Comparison of ENCODE assay signal across 17 cellular contexts in the genomic region with DNA sequence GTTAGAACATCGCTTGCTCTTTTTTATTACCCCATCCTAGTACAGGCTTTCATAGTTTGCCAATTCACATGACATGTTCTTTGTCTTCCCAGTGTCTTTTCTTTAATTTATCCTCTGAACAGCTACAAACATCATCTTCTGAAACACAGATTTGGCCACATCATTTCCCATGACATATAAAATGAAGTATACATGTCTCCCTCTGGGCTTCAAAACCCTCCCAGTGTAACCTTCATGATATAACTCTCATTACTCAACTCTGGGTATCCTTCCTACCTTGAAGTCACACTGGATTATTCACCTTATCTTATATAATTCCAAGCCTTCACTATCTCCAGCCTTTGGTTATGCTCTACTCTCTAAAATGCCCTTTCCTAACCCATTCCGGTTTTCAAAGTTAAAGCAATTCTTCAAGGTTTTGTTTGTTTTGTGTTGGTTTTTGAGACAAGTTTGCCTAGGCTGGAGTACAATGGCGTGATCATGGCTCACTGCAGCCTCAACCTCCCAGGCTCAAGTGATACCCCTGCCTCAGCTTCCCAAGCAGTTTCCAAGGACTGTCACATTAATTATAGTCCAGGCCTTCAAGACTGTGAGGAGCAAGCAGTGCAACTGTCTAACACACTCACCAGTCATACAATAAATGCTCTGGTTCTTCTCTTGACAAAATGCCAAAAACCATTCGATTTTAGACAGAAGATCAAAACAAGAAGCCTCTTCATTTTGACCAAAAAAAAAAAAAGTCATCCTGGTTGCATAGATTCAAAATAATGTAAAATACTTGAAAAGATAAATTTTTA. TPM values are rescaled to one million over a fixed set of nuclear protein-coding genes. Genes with fewer than 3 reads are reported as not detected.
DNase-seq lines count a peak whose midpoint lies in the region; ATAC-seq and TF ChIP-seq lines count a peak whose summit lies in the region.
"Had no signal": no experiment of that assay in that cellular context is flagged by ENCODE, and none has a peak within 500 bp of the region (broad histone marks: within the 10 kb centered on the region; RNA-seq: fewer than 3 reads in every experiment).

No MANE protein-coding gene starts in this region.

- no peak overlapping the region for H3K4me3 Mint-ChIP-seq in Calu3 (ENCODE audit: low read depth, unreplicated experiment)
- H3K4me3 Mint-ChIP-seq in stimulated activated memory B cell treated with anti-CD40 and anti-IgM and Interleukin-4, amounts not matched to agents 10 μg/mL and 1 μg/mL and 100 μg/mL, for 72 hours = no peak overlapping the region

- no peaks in the 10 kb centered on the region for H3K27me3 Mint-ChIP-seq in Calu3 (ENCODE audit: unreplicated experiment)
- H3K27me3 Mint-ChIP-seq in stimulated activated memory B cell treated with anti-CD40 and anti-IgM and Interleukin-4, amounts not matched to agents 10 μg/mL and 1 μg/mL and 100 μg/mL, for 72 hours = no peaks in the 10 kb centered on the region

- H3K27ac ChIP-seq in mesenchymal stem cell (ENCODE audit: low read length, poor library complexity, severe bottlenecking) = no peak overlapping the region
- H3K27ac ChIP-seq: BLaER1, left lung, SJSA1 had no signal

- H3K4me1 Mint-ChIP-seq in Calu3 (ENCODE audit: low read depth, unreplicated experiment) = no peaks in the 10 kb centered on the region
- H3K4me1 Mint-ChIP-seq in stimulated activated memory B cell treated with anti-CD40 and anti-IgM and Interleukin-4, amounts not matched to agents 10 μg/mL and 1 μg/mL and 100 μg/mL, for 72 hours = peaks cover 19% of the 10 kb centered on the region

- no peak overlapping the region for H2BK15ac ChIP-seq in mesenchymal stem cell (ENCODE audit: low read depth, poor library complexity, severe bottlenecking)

- no peak overlapping the region for H3K27ac Mint-ChIP-seq in Calu3 (ENCODE audit: unreplicated experiment)
- H3K27ac Mint-ChIP-seq in stimulated activated memory B cell treated with anti-CD40 and anti-IgM and Interleukin-4, amounts not matched to agents 10 μg/mL and 1 μg/mL and 100 μg/mL, for 72 hours = no peak overlapping the region

- intact Hi-C loops in Calu3 (cut with micrococcal nuclease; ENCODE audit: unreplicated experiment) = loop anchor here (2.0 kb wide), 1 partner anchor 75 kb away; no protein-coding TSS in a partner anchor

- no peaks in the 10 kb centered on the region for H3K9me3 Mint-ChIP-seq in Calu3 (ENCODE audit: low read depth, unreplicated experiment)
- H3K9me3 Mint-ChIP-seq in stimulated activated memory B cell treated with anti-CD40 and anti-IgM and Interleukin-4, amounts not matched to agents 10 μg/mL and 1 μg/mL and 100 μg/mL, for 72 hours = no peaks in the 10 kb centered on the region
- H3K9me3 Mint-ChIP-seq: naive thymus-derived CD8-positive, alpha-beta T cell had no signal

- H2BK12ac ChIP-seq in mesenchymal stem cell (ENCODE audit: low read length in 2 of 2) = no peak overlapping the region

- no peaks in the 10 kb centered on the region for H3K79me1 ChIP-seq in mesenchymal stem cell (replicated peaks; ENCODE audit: low read length, poor library complexity, severe bottlenecking)

- H3K23ac ChIP-seq in mesenchymal stem cell (ENCODE audit: low read length in 2 of 2) = no peak overlapping the region

- no peak overlapping the region for H2BK120ac ChIP-seq in mesenchymal stem cell (ENCODE audit: low read depth, low read length)

- H3K14ac ChIP-seq in mesenchymal stem cell (ENCODE audit: low read length in 2 of 2) = no peak overlapping the region

- H3K9ac ChIP-seq in mesenchymal stem cell (ENCODE audit: low read length) = no peak overlapping the region
- H3K9ac ChIP-seq: BLaER1 had no signal

- no peak overlapping the region for H2AK5ac ChIP-seq in mesenchymal stem cell (ENCODE audit: low read length, severe bottlenecking)

- H3K18ac ChIP-seq in mesenchymal stem cell (ENCODE audit: low read depth in 1 of 2, low read length in 2 of 2) = no peak overlapping the region

- no peaks in the 10 kb centered on the region for H3K9me3 ChIP-seq in mesenchymal stem cell (ENCODE audit: control insufficient read depth, low read length)
- H3K9me3 ChIP-seq: BLaER1, left lung, SJSA1 had no signal

- H2AFZ ChIP-seq in mesenchymal stem cell (ENCODE audit: low read depth, low read length) = no peak overlapping the region

- ATAC-seq in GM18520 (IDR thresholded peaks at IDR 0.05; ENCODE audit: unreplicated experiment) (peak; percentile 4), GM21528 (IDR thresholded peaks at IDR 0.05; ENCODE audit: low FRiP score, unreplicated experiment) (peak; percentile 7), HG03432 (IDR thresholded peaks at IDR 0.05; ENCODE audit: unreplicated experiment) (peak; percentile 18), GM21360 (IDR thresholded peaks at IDR 0.05; ENCODE audit: unreplicated experiment) (no peak)
- ATAC-seq in stimulated activated memory B cell treated with anti-CD40 and anti-IgM and Interleukin-4, amounts not matched to agents 10 μg/mL and 1 μg/mL and 100 μg/mL, for 72 hours = no peak

- H3K4me2 ChIP-seq in mesenchymal stem cell (ENCODE audit: low read length, poor library complexity, severe bottlenecking) = no peak overlapping the region
- H3K4me2 ChIP-seq: BLaER1 had no signal

- H3K4me1 ChIP-seq in mesenchymal stem cell (ENCODE audit: control insufficient read depth, insufficient read depth, low read depth, low read length) = no peaks in the 10 kb centered on the region
- H3K4me1 ChIP-seq: SJSA1 had no signal

- H3K36me3 Mint-ChIP-seq in Calu3 (ENCODE audit: insufficient read depth, unreplicated experiment) = no peaks in the 10 kb centered on the region
- H3K36me3 Mint-ChIP-seq in stimulated activated memory B cell treated with anti-CD40 and anti-IgM and Interleukin-4, amounts not matched to agents 10 μg/mL and 1 μg/mL and 100 μg/mL, for 72 hours = peaks cover 17% of the 10 kb centered on the region
- H3K36me3 Mint-ChIP-seq: naive thymus-derived CD8-positive, alpha-beta T cell had no signal

- H2BK5ac ChIP-seq in mesenchymal stem cell (ENCODE audit: low read depth, low read length, poor library complexity, severe bottlenecking) = no peak overlapping the region

- no peak overlapping the region for H4K8ac ChIP-seq in mesenchymal stem cell (ENCODE audit: low read length)

- no peak overlapping the region for H3K4me3 ChIP-seq in mesenchymal stem cell (ENCODE audit: insufficient read depth in 1 of 2, low read depth in 1 of 2, low read length in 2 of 2)
- H3K4me3 ChIP-seq: BLaER1, left lung, SJSA1 had no signal

- H4K91ac ChIP-seq in mesenchymal stem cell (ENCODE audit: low read length) = no peak overlapping the region

- H3K27me3 ChIP-seq in mesenchymal stem cell (ENCODE audit: control insufficient read depth in 1 of 2, insufficient read depth in 1 of 2, low read length in 2 of 2) = no peaks in the 10 kb centered on the region
- H3K27me3 ChIP-seq: BLaER1, left lung had no signal

- CTCF ChIA-PET in Calu3 (lab: Charles Lee) = no interaction called here

- TF ChIP-seq CTCF in Calu3 (IDR thresholded peaks at IDR 0.05; ENCODE audit: unreplicated experiment) = no peak

- DNase-seq in mesenchymal stem cell (peak; percentile 70), Calu3 (no peak)
- no peak for DNase-seq in stimulated activated naive CD4-positive, alpha-beta T cell treated with Interleukin-2 at 50 U/mL for 16 hours (lab: John Stamatoyannopoulos, UW)
- DNase-seq: left lung; stimulated activated CD4-positive, alpha-beta T cell treated with anti-CD3 and anti-CD28 coated beads, Interleukin-4, amount 100 ng/mL, for 4 hours had no signal

- H3K4ac ChIP-seq in mesenchymal stem cell (ENCODE audit: low read depth in 1 of 2, low read length in 2 of 2) = no peak overlapping the region

- BruUV-seq in Calu3 (replicated peaks; lab: Mats Ljungman, UMichigan) = no TSS peak

- H3K36me3 ChIP-seq in mesenchymal stem cell (ENCODE audit: control insufficient read depth in 1 of 2, insufficient read depth in 2 of 2, low read depth in 1 of 2, low read length in 2 of 2) = no peaks in the 10 kb centered on the region
- H3K36me3 ChIP-seq: BLaER1, left lung, SJSA1 had no signal

- 69% methylated on average over 3 of the region's 4 CpGs for WGBS in mesenchymal stem cell

RNA-seq across cellular contexts. Expression of a gene that starts 5.8 kb away (rescaled TPM):
- 64.0 TPM for polyA plus RNA-seq in mesenchymal stem cell (2013, experiment 1 of 2)
- polyA plus RNA-seq in mesenchymal stem cell (2013, experiment 2 of 2) = 68.9 TPM
- not detected in 2 replicates for total RNA-seq in Calu3 (2022)
- total RNA-seq: Daoy, dermis microvascular lymphatic vessel endothelial cell, HT1080, SJSA1 had no signal

RNA-seq across cellular contexts. Expression of a gene that starts 54.6 kb away (rescaled TPM):
- not detected for polyA plus RNA-seq in mesenchymal stem cell (2013, experiment 1 of 2)
- polyA plus RNA-seq in mesenchymal stem cell (2013, experiment 2 of 2) = not detected
- not detected in 2 replicates for total RNA-seq in Calu3 (2022)
- total RNA-seq: Daoy; dermis microvascular lymphatic vessel endothelial cell; fibroblast of lung; HT1080; naive thymus-derived CD8-positive, alpha-beta T cell; SJSA1 had no signal
- polyA plus RNA-seq: fibroblast of lung; naive thymus-derived CD8-positive, alpha-beta T cell had no signal

Comparison
In these comparisons a context has a peak if more than half of its experiments do, and no peak if none do; other contexts are left out.
1. ATAC-seq: peak in GM18520 (single experiment), GM21528 (single experiment) and HG03432 (single experiment); none in stimulated activated memory B cell treated with anti-CD40 and anti-IgM and Interleukin-4, amounts not matched to agents 10 μg/mL and 1 μg/mL and 100 μg/mL, for 72 hours (single experiment) and GM21360 (single experiment).